16 cellular contexts compared by ENCODE assay signal in genomic region chr5:89374144-89374784, GRCh38.
DNase-seq lines count a peak whose midpoint lies in the region; ATAC-seq and TF ChIP-seq lines count a peak whose summit lies in the region.
"Had no signal": no experiment of that assay in that cellular context is flagged by ENCODE, and none has a peak within 500 bp of the region (broad histone marks: within the 10 kb centered on the region; RNA-seq: fewer than 3 reads in every experiment).

No MANE protein-coding gene starts in this region.

- no peak overlapping the region for H3K4me3 ChIP-seq in lower lobe of right lung
- no peak overlapping the region for H3K4me3 ChIP-seq in CD8-positive, alpha-beta T cell (ENCODE audit: low read depth, low read length)
- H3K4me3 ChIP-seq: breast epithelium had no signal

- no peak overlapping the region for H3K27ac Mint-ChIP-seq in CD8-positive, alpha-beta T cell
- H3K27ac Mint-ChIP-seq: activated CD8-positive, alpha-beta T cell treated with anti-CD3 and anti-CD28 coated beads for 36 hours; mesothelial cell of epicardium had no signal

- no peaks in the 10 kb centered on the region for H3K9me3 ChIP-seq in lower lobe of right lung
- H3K9me3 ChIP-seq in CD8-positive, alpha-beta T cell (ENCODE audit: low read length), result no peaks in the 10 kb centered on the region
- H3K9me3 ChIP-seq: breast epithelium had no signal

- no peak for TF ChIP-seq CTCF in lower lobe of right lung (IDR thresholded peaks at IDR 0.05)
- no peak for TF ChIP-seq CTCF in CD8-positive, alpha-beta T cell (IDR thresholded peaks at IDR 0.05)

- no peaks in the 10 kb centered on the region for H3K9me3 Mint-ChIP-seq in CD8-positive, alpha-beta T cell
- H3K9me3 Mint-ChIP-seq: mesothelial cell of epicardium had no signal

- H3K4me1 ChIP-seq in lower lobe of right lung, result no peaks in the 10 kb centered on the region
- no peaks in the 10 kb centered on the region for H3K4me1 ChIP-seq in CD8-positive, alpha-beta T cell (ENCODE audit: insufficient read depth, low read length)
- H3K4me1 ChIP-seq: breast epithelium, foreskin keratinocyte had no signal

- no peaks in the 10 kb centered on the region for H3K36me3 ChIP-seq in lower lobe of right lung
- H3K36me3 ChIP-seq in CD8-positive, alpha-beta T cell (ENCODE audit: insufficient read depth, low read length), result no peaks in the 10 kb centered on the region
- H3K36me3 ChIP-seq: breast epithelium had no signal

- no peak for ATAC-seq in lower lobe of right lung
- ATAC-seq in CD8-positive, alpha-beta T cell, result no peak
- ATAC-seq: activated CD8-positive, alpha-beta T cell treated with anti-CD3 and anti-CD28 coated beads for 36 hours; foreskin keratinocyte had no signal

- POLR2A ChIA-PET in CD8-positive, alpha-beta T cell (lab: Charles Lee), result no interaction called here

- H3K27me3 ChIP-seq in lower lobe of right lung (ENCODE audit: low read depth), result no peaks in the 10 kb centered on the region
- no peaks in the 10 kb centered on the region for H3K27me3 ChIP-seq in CD8-positive, alpha-beta T cell (ENCODE audit: insufficient read depth, low read length)
- H3K27me3 ChIP-seq: breast epithelium, foreskin keratinocyte had no signal

- intact Hi-C loops in lower lobe of right lung (cut with DNase I), result no loop called here
- intact Hi-C loops in CD8-positive, alpha-beta T cell (cut with DNase I, micrococcal nuclease), result no loop called here

- CTCF ChIA-PET in CD8-positive, alpha-beta T cell (lab: Charles Lee), result no interaction called here

- peak; percentile 97 for DNase-seq in NCI-H748 (lab: John Stamatoyannopoulos, UW; ENCODE audit: unreplicated experiment)
- DNase-seq in NCI-H748 treated with DMSO at 0.1 percent for 48 hours (lab: John Stamatoyannopoulos, UW), result no peak
- DNase-seq in NCI-H1417 treated with DMSO at 0.1 percent for 48 hours (lab: John Stamatoyannopoulos, UW), result peak; percentile 56
- peak; percentile 93 to 94 for DNase-seq in SHP77 (lab: John Stamatoyannopoulos, UW)
- DNase-seq in amygdala (lab: John Stamatoyannopoulos, UW), result no peak
- no peak for DNase-seq in lower lobe of right lung
- DNase-seq in CD8-positive, alpha-beta T cell, result no peak
- DNase-seq in mesenteric fat pad (ENCODE audit: low spot score), result no peak
- DNase-seq: activated CD8-positive, alpha-beta T cell treated with anti-CD3 and anti-CD28 coated beads for 36 hours; activated effector memory CD4-positive, alpha-beta T cell treated with Interleukin-2 at 50 U/mL for 16 hours; foreskin keratinocyte; NCI-H524 treated with DMSO at 0.1 percent for 48 hours; occipital lobe; stimulated activated CD4-positive, alpha-beta T cell treated with anti-CD3 and anti-CD28 coated beads, Interleukin-12 subunit alpha, Interleukin-12 subunit beta, amount 100 ng/mL, for 4 hours had no signal

- no peak overlapping the region for H3K4me3 Mint-ChIP-seq in CD8-positive, alpha-beta T cell
- H3K4me3 Mint-ChIP-seq: activated CD8-positive, alpha-beta T cell treated with anti-CD3 and anti-CD28 coated beads for 36 hours; mesothelial cell of epicardium had no signal

- H3K36me3 Mint-ChIP-seq in CD8-positive, alpha-beta T cell, result no peaks in the 10 kb centered on the region
- H3K36me3 Mint-ChIP-seq: mesothelial cell of epicardium had no signal

- H3K27me3 Mint-ChIP-seq in CD8-positive, alpha-beta T cell (ENCODE audit: low read depth), result no peaks in the 10 kb centered on the region
- H3K27me3 Mint-ChIP-seq: activated CD8-positive, alpha-beta T cell treated with anti-CD3 and anti-CD28 coated beads for 36 hours had no signal

- H3K4me1 Mint-ChIP-seq in CD8-positive, alpha-beta T cell (ENCODE audit: low read depth), result no peaks in the 10 kb centered on the region

- H3K27ac ChIP-seq in lower lobe of right lung, result no peak overlapping the region
- no peak overlapping the region for H3K27ac ChIP-seq in CD8-positive, alpha-beta T cell (ENCODE audit: low read depth, low read length)
- H3K27ac ChIP-seq: breast epithelium, foreskin keratinocyte had no signal

Comparison
In these comparisons a context has a peak if more than half of its experiments do, and no peak if none do; other contexts are left out.
1. DNase-seq: peak in NCI-H748 (single experiment), NCI-H1417 treated with DMSO at 0.1 percent for 48 hours (single experiment) and SHP77 (2 of 2); none in NCI-H748 treated with DMSO at 0.1 percent for 48 hours (single experiment), amygdala (0 of 56), lower lobe of right lung (single experiment), CD8-positive, alpha-beta T cell (0 of 7) and mesenteric fat pad (single experiment).